14 cellular contexts compared by ENCODE assay signal in genomic region chr6:79173378-79173777, GRCh38.
"Had no signal": no experiment of that assay in that cellular context is flagged by ENCODE, and none has a peak within 500 bp of the region (broad histone marks: within the 10 kb centered on the region; RNA-seq: fewer than 3 reads in every experiment).

No MANE protein-coding gene starts in this region.

- H3K36me3 ChIP-seq: cardiac muscle cell, esophagus squamous epithelium, right atrium auricular region, suprapubic skin, transverse colon, vagina had no signal

- H3K9me3 ChIP-seq: suprapubic skin, transverse colon, vagina had no signal

- H3K27me3 ChIP-seq: cardiac muscle cell, esophagus squamous epithelium, right atrium auricular region, suprapubic skin, transverse colon, vagina had no signal

- H3K4me1 ChIP-seq: right atrium auricular region, transverse colon, vagina had no signal

- H3K27ac ChIP-seq: cardiac muscle cell, esophagus squamous epithelium, right atrium auricular region, suprapubic skin, transverse colon, vagina had no signal

- ATAC-seq: activated CD4-positive, alpha-beta T cell treated with anti-CD3 and anti-CD28 coated beads for 36 hours; activated naive CD4-positive, alpha-beta T cell treated with anti-CD3 and anti-CD28 coated beads, Interleukin-2, amount 50 U/mL, for 72 hours; effector memory CD8-positive, alpha-beta T cell had no signal

- DNase-seq: activated CD4-positive, alpha-beta T cell treated with anti-CD3 and anti-CD28 coated beads for 36 hours; activated CD4-positive, alpha-beta T cell treated with anti-CD3 and anti-CD28 coated beads, Interleukin-2, amount 50 U/mL, for 48 hours; activated gamma-delta T cell treated with Interleukin-2 at 50 U/mL for 16 hours; amygdala; effector memory CD8-positive, alpha-beta T cell; esophagus squamous epithelium; immature natural killer cell; kidney glomerular epithelial cell; transverse colon had no signal

- H3K4me3 ChIP-seq: cardiac muscle cell, esophagus squamous epithelium, right atrium auricular region, suprapubic skin, transverse colon, vagina had no signal
